23 cellular contexts compared by ENCODE assay signal in genomic region chr2:159716857-159717256, GRCh38. TPM values are rescaled to one million over a fixed set of nuclear protein-coding genes. Genes with fewer than 3 reads are reported as not detected.
DNase-seq lines count a peak whose midpoint lies in the region; ATAC-seq, FAIRE-seq and TF ChIP-seq lines count a peak whose summit lies in the region.
"Had no signal": no experiment of that assay in that cellular context is flagged by ENCODE, and none has a peak within 500 bp of the region (broad histone marks: within the 10 kb centered on the region; RNA-seq: fewer than 3 reads in every experiment).

No MANE protein-coding gene starts in this region.

- no peak overlapping the region for H3K4me3 ChIP-seq in cardiac muscle cell
- no peak overlapping the region for H3K4me3 ChIP-seq in small intestine (ENCODE audit: low read depth in 1 of 2, low read length in 2 of 2)
- no peak overlapping the region for H3K4me3 ChIP-seq in A673 (ENCODE audit: low read depth, low read length, poor library complexity, severe bottlenecking)
- H3K4me3 ChIP-seq: GM23338, ovary, PC-9 had no signal

- ATAC-seq in Right ventricle myocardium superior (ENCODE audit: poor library complexity) (no peak), GM21723 (IDR thresholded peaks at IDR 0.05; ENCODE audit: unreplicated experiment) (no peak)
- ATAC-seq: GM23338, SK-N-SH treated with all-trans-retinoic acid at 6 μM for 48 hours had no signal

- intact Hi-C loops in Right ventricle myocardium superior (cut with DNase I), result no loop called here
- intact Hi-C loops in A673 (cut with micrococcal nuclease; ENCODE audit: unreplicated experiment), result no loop called here

- WGBS in small intestine, 3 donors, result 91 to 92% (median 92%) methylated on average over 2 of the region's 2 CpGs

- POLR2A ChIA-PET in A673 (lab: Charles Lee; ENCODE audit: low non-redundant PET), result no interaction called here

- H3K36me3 ChIP-seq in cardiac muscle cell (peaks cover 8% of the 10 kb centered on the region), small intestine (ENCODE audit: control insufficient read depth in 2 of 2, insufficient read depth in 2 of 2, low read length in 2 of 2) (peaks cover 0 to 10% of the 10 kb centered on the region in 2 donors), A673 (ENCODE audit: insufficient read depth, low read length, poor library complexity, severe bottlenecking) (peaks cover 71% of the 10 kb centered on the region)
- H3K36me3 ChIP-seq: ovary had no signal

- CTCF ChIA-PET in A673 (lab: Charles Lee), result no interaction called here

- no peak for TF ChIP-seq CTCF in cardiac muscle cell (IDR thresholded peaks at IDR 0.05; ENCODE audit: low read depth, low read length)
- no peak for TF ChIP-seq CTCF in A673 (conservative IDR thresholded peaks at IDR 0.05; ENCODE audit: low read depth, low read length)

- H3K4me1 ChIP-seq in cardiac muscle cell (ENCODE audit: low read depth) (peaks cover 13% of the 10 kb centered on the region), small intestine (ENCODE audit: control insufficient read depth in 2 of 2, insufficient read depth in 1 of 2, low read depth in 1 of 2, low read length in 1 of 2) (peaks cover 3 to 16% of the 10 kb centered on the region in 2 donors), A673 (ENCODE audit: insufficient read depth, low read length, poor library complexity, severe bottlenecking) (peaks cover 11% of the 10 kb centered on the region)

- H3K9me3 ChIP-seq in cardiac muscle cell (ENCODE audit: low read depth) (no peaks in the 10 kb centered on the region), small intestine (ENCODE audit: control insufficient read depth, low read depth) (no peaks in the 10 kb centered on the region), A673 (ENCODE audit: low read depth, low read length, poor library complexity, severe bottlenecking) (no peaks in the 10 kb centered on the region)
- H3K9me3 ChIP-seq: ovary had no signal

- BruUV-seq in A673 (replicated peaks; lab: Mats Ljungman, UMichigan), result no TSS peak

- FAIRE-seq in small intestine (lab: Jason Lieb, UNC), result no peak
- FAIRE-seq: D721Med, TTC549 had no signal

- DNase-seq in cardiac muscle cell (ENCODE audit: low read depth in 1 of 2, low spot score in 1 of 2), result no peak
- no peak for DNase-seq in Right ventricle myocardium superior
- peak; percentile 22 for DNase-seq in MV-4-11 (lab: John Stamatoyannopoulos, UW)
- no peak for DNase-seq in epithelial cell of prostate (ENCODE audit: low read depth, low spot score)
- DNase-seq in small intestine, result peak; percentile 10
- no peak for DNase-seq in kidney tubule cell (ENCODE audit: low spot score)
- DNase-seq in A673 (ENCODE audit: low spot score), result no peak
- DNase-seq: activated CD4-positive, alpha-beta T cell treated with anti-CD3 and anti-CD28 coated beads, Interleukin-2, amount 50 U/mL, for 4 hours; amniotic stem cell; cerebellar nuclear complex; hypothalamus; midbrain; NCI-H2171; NCI-H748 treated with DMSO at 0.1 percent for 48 hours; ovary; PC-9; stimulated activated CD4-positive, alpha-beta T cell treated with anti-CD3 and anti-CD28 coated beads, Interleukin-4, amount 100 ng/mL, for 24 hours had no signal

- H3K27me3 ChIP-seq in cardiac muscle cell (no peaks in the 10 kb centered on the region), small intestine (ENCODE audit: control insufficient read depth in 2 of 2, insufficient read depth in 2 of 2, low read length in 2 of 2) (no peaks in the 10 kb centered on the region), A673 (replicated peaks; ENCODE audit: insufficient read depth, low read depth, low read length, poor library complexity) (no peaks in the 10 kb centered on the region)
- H3K27me3 ChIP-seq: ovary had no signal

- H3K27ac ChIP-seq in cardiac muscle cell (peak overlapping the region; percentile 19), epithelial cell of prostate (peak overlapping the region; percentile 88), small intestine (ENCODE audit: low read depth in 1 of 2, low read length in 1 of 2) (no peak overlapping the region), A673 (ENCODE audit: low read depth, low read length, poor library complexity, severe bottlenecking) (no peak overlapping the region)
- H3K27ac ChIP-seq: KMS-11, ovary, PC-9 had no signal

RNA-seq across cellular contexts. Expression of gene MARCHF7, which starts 4.6 kb away (rescaled TPM):
- total RNA-seq in cardiac muscle cell, result 112 and 155 TPM in 2 replicates
- 118 and 196 TPM in 2 replicates for polyA plus RNA-seq in cardiac muscle cell
- 70.7 TPM for total RNA-seq in Right ventricle myocardium superior
- polyA plus RNA-seq in small intestine, result 10 to 100 TPM; 17.9 to 31.5 (median 22.4) TPM
- 94.9 and 99.9 TPM in 2 replicates for total RNA-seq in A673 (2021)

Comparison
In these comparisons a context has a peak if more than half of its experiments do, and no peak if none do; other contexts are left out.
1. DNase-seq: peak in MV-4-11 (single experiment) and small intestine (single experiment); none in cardiac muscle cell (0 of 2), Right ventricle myocardium superior (single experiment), epithelial cell of prostate (single experiment), kidney tubule cell (single experiment) and A673 (single experiment).
2. H3K27ac ChIP-seq: peak in cardiac muscle cell (single experiment) and epithelial cell of prostate (single experiment); none in small intestine (0 of 2) and A673 (single experiment).